In the genomic region with DNA sequence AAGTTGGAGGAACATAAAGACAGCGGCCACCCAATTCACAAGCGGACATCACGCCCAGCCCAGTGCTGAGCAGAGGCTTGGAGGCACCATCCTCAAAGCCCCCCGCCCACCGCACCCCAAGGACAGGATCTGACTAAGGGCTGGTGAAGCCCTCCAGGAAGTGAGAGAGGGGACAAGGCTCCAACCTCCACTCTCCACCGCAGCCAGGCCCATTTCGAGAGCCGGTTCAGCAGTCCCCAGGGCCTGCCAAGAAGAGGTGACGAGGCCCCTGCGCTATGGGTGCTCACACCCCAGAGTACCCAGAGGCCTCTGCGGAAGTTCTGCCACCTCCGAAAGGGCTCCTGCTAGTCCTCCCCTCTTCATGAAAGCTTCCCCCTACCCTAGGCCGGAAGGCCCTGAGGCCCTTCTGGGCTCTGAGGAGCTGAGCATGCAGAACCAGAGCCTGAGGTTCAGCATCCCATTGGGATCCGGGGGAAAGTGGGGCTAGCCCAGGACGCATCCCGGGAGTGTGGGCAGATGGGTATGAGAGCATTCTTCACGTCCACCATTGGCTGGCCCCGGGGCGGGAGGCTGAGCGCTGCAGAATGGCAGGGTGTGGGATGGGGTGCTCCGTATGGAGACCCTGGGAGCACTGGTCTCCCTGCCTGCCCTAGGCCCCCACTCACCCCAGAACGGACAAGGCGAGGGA, we compare ENCODE assay signal across 9 cellular contexts. TPM values are rescaled to one million over a fixed set of nuclear protein-coding genes. Genes with fewer than 3 reads are reported as not detected.
DNase-seq lines count a peak whose midpoint lies in the region; ATAC-seq and TF ChIP-seq lines count a peak whose summit lies in the region.
"Had no signal": no experiment of that assay in that cellular context is flagged by ENCODE, and none has a peak within 500 bp of the region (broad histone marks: within the 10 kb centered on the region; RNA-seq: fewer than 3 reads in every experiment).

No MANE protein-coding gene starts in this region.

- H3K9me3 Mint-ChIP-seq in activated naive CD8-positive, alpha-beta T cell treated with anti-CD3 and anti-CD28 coated beads, Interleukin-2, amount 50 U/mL, for 24 hours, result no peaks in the 10 kb centered on the region

- H3K56ac ChIP-seq in mesendoderm (ENCODE audit: low read length), result peak overlapping the region; percentile 73

- no peak for TF ChIP-seq CTCF in left ventricle myocardium inferior (IDR thresholded peaks at IDR 0.05; ENCODE audit: borderline replicate concordance)
- no peak for TF ChIP-seq CTCF in adrenal gland (IDR thresholded peaks at IDR 0.05)

- no peaks in the 10 kb centered on the region for H3K36me3 ChIP-seq in left ventricle myocardium inferior
- no peaks in the 10 kb centered on the region for H3K36me3 ChIP-seq in mesendoderm (ENCODE audit: control insufficient read depth, insufficient read depth, low read length)
- no peaks in the 10 kb centered on the region for H3K36me3 ChIP-seq in thymus (ENCODE audit: control insufficient read depth, insufficient read depth)
- H3K36me3 ChIP-seq in adrenal gland (replicated peaks in 1 of 2), result no peaks in the 10 kb centered on the region

- intact Hi-C loops in left ventricle myocardium inferior (cut with micrococcal nuclease) (no loop called here), Right ventricle myocardium inferior (cut with DNase I) (loop anchor here (10.0 kb wide), 1 partner anchor 259 kb away; no protein-coding TSS in a partner anchor), adrenal gland (cut with DNase I) (no loop called here)

- H3K9me3 ChIP-seq in left ventricle myocardium inferior (replicated peaks), result no peaks in the 10 kb centered on the region
- no peaks in the 10 kb centered on the region for H3K9me3 ChIP-seq in thymus (ENCODE audit: control insufficient read depth)
- H3K9me3 ChIP-seq in adrenal gland (replicated peaks in 1 of 3), result no peaks in the 10 kb centered on the region

- H3K79me2 ChIP-seq in mesendoderm (ENCODE audit: control insufficient read depth, insufficient read depth, low read length), result peaks cover 2% of the 10 kb centered on the region

- H3K4me3 ChIP-seq in left ventricle myocardium inferior, result peak overlapping the region; percentile 61
- no peak overlapping the region for H3K4me3 ChIP-seq in mesendoderm (ENCODE audit: low read length)
- peak overlapping the region; percentile 41 for H3K4me3 ChIP-seq in thymus (ENCODE audit: low read length)
- no peak overlapping the region for H3K4me3 ChIP-seq in adrenal gland

- H3K27me3 ChIP-seq in left ventricle myocardium inferior (ENCODE audit: low read depth) (peaks cover 94% of the 10 kb centered on the region), mesendoderm (ENCODE audit: insufficient read depth, low read length, poor library complexity) (no peaks in the 10 kb centered on the region), thymus (ENCODE audit: control insufficient read depth, insufficient read depth) (peaks cover 58% of the 10 kb centered on the region), adrenal gland (peaks cover 74% of the 10 kb centered on the region)

- no peak for TF ChIP-seq POLR2A in adrenal gland (IDR thresholded peaks at IDR 0.05)

- peaks cover 2% of the 10 kb centered on the region for H3K79me1 ChIP-seq in mesendoderm (ENCODE audit: low read length)

- H3K4ac ChIP-seq in mesendoderm (ENCODE audit: low read depth, low read length), result no peak overlapping the region

- peak overlapping the region; percentile 82 for H3K4me2 ChIP-seq in mesendoderm (ENCODE audit: low read length)

- H3K4me1 ChIP-seq in left ventricle myocardium inferior, result peaks cover 25% of the 10 kb centered on the region
- peaks cover 13% of the 10 kb centered on the region for H3K4me1 ChIP-seq in mesendoderm (ENCODE audit: control insufficient read depth, low read depth, low read length)
- peaks cover 14% of the 10 kb centered on the region for H3K4me1 ChIP-seq in thymus (ENCODE audit: control insufficient read depth, insufficient read depth, low read length)
- peaks cover 13 to 16% of the 10 kb centered on the region in 2 donors for H3K4me1 ChIP-seq in adrenal gland (replicated peaks in 1 of 2)

- H3K4me3 Mint-ChIP-seq in activated naive CD8-positive, alpha-beta T cell treated with anti-CD3 and anti-CD28 coated beads, Interleukin-2, amount 50 U/mL, for 24 hours, result peak overlapping the region; percentile 34

- ATAC-seq in Right ventricle myocardium inferior, result no peak
- no peak for ATAC-seq in activated naive CD8-positive, alpha-beta T cell treated with anti-CD3 and anti-CD28 coated beads, Interleukin-2, amount 50 U/mL, for 24 hours

- no peak overlapping the region for H2BK120ac ChIP-seq in mesendoderm (ENCODE audit: low read depth, low read length)

- H3K4me1 Mint-ChIP-seq in activated naive CD8-positive, alpha-beta T cell treated with anti-CD3 and anti-CD28 coated beads, Interleukin-2, amount 50 U/mL, for 24 hours, result peaks cover 17% of the 10 kb centered on the region

- H3K27me3 Mint-ChIP-seq in activated naive CD8-positive, alpha-beta T cell treated with anti-CD3 and anti-CD28 coated beads, Interleukin-2, amount 50 U/mL, for 24 hours, result peaks cover 76% of the 10 kb centered on the region

- no peak overlapping the region for H4K5ac ChIP-seq in mesendoderm (ENCODE audit: low read length)

- H3K18ac ChIP-seq in mesendoderm (ENCODE audit: low read length), result no peak overlapping the region

- H3K36me3 Mint-ChIP-seq in activated naive CD8-positive, alpha-beta T cell treated with anti-CD3 and anti-CD28 coated beads, Interleukin-2, amount 50 U/mL, for 24 hours (ENCODE audit: low read depth), result no peaks in the 10 kb centered on the region

- H3K9ac ChIP-seq in mesendoderm (ENCODE audit: low read length), result peak overlapping the region; percentile 65

- H3K27ac Mint-ChIP-seq in activated naive CD8-positive, alpha-beta T cell treated with anti-CD3 and anti-CD28 coated beads, Interleukin-2, amount 50 U/mL, for 24 hours, result no peak overlapping the region

- H2BK5ac ChIP-seq in mesendoderm (ENCODE audit: low read length), result no peak overlapping the region

- DNase-seq in left ventricle myocardium inferior (no peak), Right ventricle myocardium inferior (ENCODE audit: missing footprints) (no peak), mesendoderm (no peak), adrenal gland (no peak), HK-2 (ENCODE audit: unreplicated experiment) (no peak), NCI-H1417 (lab: John Stamatoyannopoulos, UW) (no peak)
- no peak for DNase-seq in activated naive CD8-positive, alpha-beta T cell treated with anti-CD3 and anti-CD28 coated beads, Interleukin-2, amount 50 U/mL, for 24 hours

- no peak overlapping the region for H2AK5ac ChIP-seq in mesendoderm (ENCODE audit: low read length)

- no peak overlapping the region for H4K8ac ChIP-seq in mesendoderm (ENCODE audit: low read depth, low read length)

- no peak overlapping the region for H3K27ac ChIP-seq in left ventricle myocardium inferior (replicated peaks)
- no peak overlapping the region for H3K27ac ChIP-seq in mesendoderm (ENCODE audit: low read depth, low read length)
- H3K27ac ChIP-seq in thymus (ENCODE audit: low read depth), result no peak overlapping the region
- H3K27ac ChIP-seq in adrenal gland, result no peak overlapping the region

- H3K23ac ChIP-seq in mesendoderm (ENCODE audit: low read length), result peak overlapping the region; percentile 83

- WGBS in mesendoderm (ENCODE audit: extremely low coverage, insufficient coverage, low lambda C conversion rate), result no CpG with 5 or more reads among the region's 23 CpGs
- 46% methylated on average over 23 of the region's 23 CpGs for WGBS in thymus
- WGBS in adrenal gland, 4 donors, result 21 to 53% (median 47%) methylated on average over 7 to 23 of the region's 23 CpGs

- no peak overlapping the region for H2BK15ac ChIP-seq in mesendoderm (replicated peaks; ENCODE audit: low read depth)

RNA-seq across cellular contexts. Expression of gene GRM4, which starts 2.5 kb away (rescaled TPM):
- total RNA-seq in left ventricle myocardium inferior, result not detected
- total RNA-seq in Right ventricle myocardium inferior, result not detected
- polyA plus RNA-seq in mesendoderm (2013, experiment 1 of 2), result 26.7 TPM
- polyA plus RNA-seq in mesendoderm (2013, experiment 2 of 2), result 26.5 TPM
- polyA plus RNA-seq in thymus, result 0.27 TPM
- total RNA-seq in adrenal gland, result not detected
- polyA plus RNA-seq in adrenal gland, result not detected
- total RNA-seq: bronchial epithelial cell had no signal

Comparison
In these comparisons a context has a peak if more than half of its experiments do, and no peak if none do; other contexts are left out.
1. H3K4me3 ChIP-seq: peak in left ventricle myocardium inferior (single experiment) and thymus (single experiment); none in mesendoderm (single experiment) and adrenal gland (0 of 4).